ENCODE assay signal across 8 cellular contexts in genomic region chr12:108618079-108618952, GRCh38. TPM values are rescaled to one million over a fixed set of nuclear protein-coding genes. Genes with fewer than 3 reads are reported as not detected.
A peak's percentile ranks its signal among the peaks of the same experiment; 100 is the strongest.
DNase-seq lines count a peak whose midpoint lies in the region; ATAC-seq and TF ChIP-seq lines count a peak whose summit lies in the region.

No MANE protein-coding gene starts in this region.

- H3K4me3 Mint-ChIP-seq in activated CD8-positive, alpha-beta memory T cell treated with anti-CD3 and anti-CD28 coated beads, Interleukin-2, amount 10 ng/mL, durations not matched to agents 7 days and 5 days, result no peak overlapping the region
- H3K4me3 Mint-ChIP-seq in endodermal cell (no peak overlapping the region), mesothelial cell of epicardium (no peak overlapping the region)

- H3K9me3 Mint-ChIP-seq in activated CD8-positive, alpha-beta memory T cell treated with anti-CD3 and anti-CD28 coated beads, Interleukin-2, amount 10 ng/mL, durations not matched to agents 7 days and 5 days (ENCODE audit: low read depth), result peaks cover 4% of the 10 kb centered on the region
- H3K9me3 Mint-ChIP-seq in endodermal cell (peaks cover 9% of the 10 kb centered on the region), mesothelial cell of epicardium (peaks cover 5% of the 10 kb centered on the region)

- H3K4me1 ChIP-seq in endodermal cell (ENCODE audit: control insufficient read depth, insufficient read depth, low read length), result no peaks in the 10 kb centered on the region

- peak overlapping the region; percentile 73 for H3K27ac Mint-ChIP-seq in activated CD8-positive, alpha-beta memory T cell treated with anti-CD3 and anti-CD28 coated beads, Interleukin-2, amount 10 ng/mL, durations not matched to agents 7 days and 5 days
- peak overlapping the region; percentile 68 for H3K27ac Mint-ChIP-seq in endodermal cell
- no peak overlapping the region for H3K27ac Mint-ChIP-seq in mesothelial cell of epicardium

- H3K36me3 ChIP-seq in endodermal cell (ENCODE audit: control insufficient read depth, insufficient read depth, low read length), result no peaks in the 10 kb centered on the region

- peaks cover 51% of the 10 kb centered on the region for H3K36me3 Mint-ChIP-seq in activated CD8-positive, alpha-beta memory T cell treated with anti-CD3 and anti-CD28 coated beads, Interleukin-2, amount 10 ng/mL, durations not matched to agents 7 days and 5 days
- H3K36me3 Mint-ChIP-seq in endodermal cell (ENCODE audit: low read depth), result no peaks in the 10 kb centered on the region
- H3K36me3 Mint-ChIP-seq in mesothelial cell of epicardium, result no peaks in the 10 kb centered on the region

- 22 to 37% methylated on average over 7 to 16 of the region's 16 CpGs for WGBS in endodermal cell (ENCODE audit: insufficient coverage in 1 of 2, insufficient read length in 1 of 2), 2 experiments

- no peak overlapping the region for H3K9ac ChIP-seq in endodermal cell (ENCODE audit: extremely low read depth, low read length, poor library complexity, severe bottlenecking)

- no peak overlapping the region for H3K27ac ChIP-seq in endodermal cell (ENCODE audit: low read depth, low read length)

- no peak overlapping the region for H3K4me3 ChIP-seq in endodermal cell (ENCODE audit: low read length)

- peak; percentile 32 for ATAC-seq in GM18873 (IDR thresholded peaks at IDR 0.05; ENCODE audit: low FRiP score, unreplicated experiment)
- peak; percentile 65 for ATAC-seq in activated CD8-positive, alpha-beta memory T cell treated with anti-CD3 and anti-CD28 coated beads, Interleukin-2, amount 10 ng/mL, durations not matched to agents 7 days and 5 days

- TF ChIP-seq CTCF in endodermal cell (conservative IDR thresholded peaks at IDR 0.05) (peak; percentile 99), mesothelial cell of epicardium (IDR thresholded peaks at IDR 0.05; ENCODE audit: unreplicated experiment) (peak; percentile 100)

- no peaks in the 10 kb centered on the region for H3K27me3 Mint-ChIP-seq in activated CD8-positive, alpha-beta memory T cell treated with anti-CD3 and anti-CD28 coated beads, Interleukin-2, amount 10 ng/mL, durations not matched to agents 7 days and 5 days
- H3K27me3 Mint-ChIP-seq in endodermal cell (ENCODE audit: insufficient read depth) (peaks cover 2% of the 10 kb centered on the region), mesothelial cell of epicardium (ENCODE audit: low read depth) (no peaks in the 10 kb centered on the region)

- DNase-seq in AG08395 (ENCODE audit: low spot score), result peak; percentile 84
- peak in 61 of 76 experiments; percentile 6 to 72 (median 52) for DNase-seq in HUDEP-2 (lab: John Stamatoyannopoulos, UW; ENCODE audit: unreplicated experiment in 76 of 76)
- peak; percentile 56 for DNase-seq in NOMO-1 (lab: John Stamatoyannopoulos, UW; ENCODE audit: unreplicated experiment in 2 of 2)
- peak; percentile 83 for DNase-seq in activated CD8-positive, alpha-beta memory T cell treated with anti-CD3 and anti-CD28 coated beads, Interleukin-2, amount 10 ng/mL, durations not matched to agents 7 days and 5 days
- DNase-seq in endodermal cell, result peak; percentile 98
- peak; percentile 78 to 92 for DNase-seq in mesothelial cell of epicardium (ENCODE audit: low spot score in 2 of 2, unreplicated experiment in 2 of 2)
- DNase-seq in stimulated activated CD8-positive, alpha-beta memory T cell treated with anti-CD3 and anti-CD28 coated beads, Interleukin-4, amount 100 ng/mL, for 48 hours, result peak; percentile 88

- no peaks in the 10 kb centered on the region for H3K9me3 ChIP-seq in endodermal cell (ENCODE audit: control insufficient read depth, low read length)

- H3K27me3 ChIP-seq in endodermal cell (ENCODE audit: control insufficient read depth, insufficient read depth, low read length, poor library complexity, severe bottlenecking), result no peaks in the 10 kb centered on the region

- CTCF ChIA-PET in activated CD8-positive, alpha-beta memory T cell treated with anti-CD3 and anti-CD28 coated beads, Interleukin-2, amount 10 ng/mL, durations not matched to agents 7 days and 5 days (lab: Charles Lee), result interaction anchor here (0.5 to 11.2 kb wide), 49 partner anchors 9 to 1280 kb away, joined by 3 to 382 read pairs (median 4); partner anchors contain the start of genes ALKBH2, ISCU, SART3 and SELPLG

- peaks cover 51% of the 10 kb centered on the region for H3K4me1 Mint-ChIP-seq in activated CD8-positive, alpha-beta memory T cell treated with anti-CD3 and anti-CD28 coated beads, Interleukin-2, amount 10 ng/mL, durations not matched to agents 7 days and 5 days
- H3K4me1 Mint-ChIP-seq in endodermal cell (no peaks in the 10 kb centered on the region), mesothelial cell of epicardium (peaks cover 26% of the 10 kb centered on the region)

RNA-seq across cellular contexts. Expression of gene SELPLG, which starts 15.4 kb away (rescaled TPM):
- total RNA-seq in activated CD8-positive, alpha-beta memory T cell treated with anti-CD3 and anti-CD28 coated beads, Interleukin-2, amount 10 ng/mL, durations not matched to agents 7 days and 5 days, result 100 to 1,000 TPM; 148 to 184 TPM
- total RNA-seq in endodermal cell (under 1 TPM in 1 of 2 donors, not detected in 1; 0.13 TPM), mesothelial cell of epicardium (0.33 to 0.47 TPM in 2 of 3 replicates, not detected in the other)
- polyA plus RNA-seq in endodermal cell (2013, experiment 1 of 2), result 0.18 TPM
- polyA plus RNA-seq in endodermal cell (2013, experiment 2 of 2), result 0.46 TPM

RNA-seq across cellular contexts. Expression of gene TMEM119, which starts 20.4 kb away (rescaled TPM):
- total RNA-seq in activated CD8-positive, alpha-beta memory T cell treated with anti-CD3 and anti-CD28 coated beads, Interleukin-2, amount 10 ng/mL, durations not matched to agents 7 days and 5 days, result under 1 TPM; 0.16 to 0.20 TPM
- total RNA-seq in endodermal cell (under 1 TPM; 0.11 to 0.15 TPM), mesothelial cell of epicardium (37.6 to 43.2 TPM (median 41.2 TPM) in 3 replicates)
- polyA plus RNA-seq in endodermal cell (2013, experiment 1 of 2), result 4.3 TPM
- polyA plus RNA-seq in endodermal cell (2013, experiment 2 of 2), result 4.3 TPM

RNA-seq across cellular contexts. Expression of gene ISCU, which starts 55.9 kb away (rescaled TPM):
- 10 to 100 TPM; 64.2 to 86.9 TPM for total RNA-seq in activated CD8-positive, alpha-beta memory T cell treated with anti-CD3 and anti-CD28 coated beads, Interleukin-2, amount 10 ng/mL, durations not matched to agents 7 days and 5 days
- total RNA-seq in endodermal cell (10 to 100 TPM; 63.1 to 66.0 TPM), mesothelial cell of epicardium (64.9 to 66.0 TPM (median 65.8 TPM) in 3 replicates)
- polyA plus RNA-seq in endodermal cell (2013, experiment 1 of 2), result 92.4 TPM
- polyA plus RNA-seq in endodermal cell (2013, experiment 2 of 2), result 96.3 TPM

RNA-seq across cellular contexts. Expression of gene SART3, which starts 57.3 kb away (rescaled TPM):
- total RNA-seq in activated CD8-positive, alpha-beta memory T cell treated with anti-CD3 and anti-CD28 coated beads, Interleukin-2, amount 10 ng/mL, durations not matched to agents 7 days and 5 days, result 10 to 100 TPM; 81.2 to 99.7 TPM
- total RNA-seq in endodermal cell (10 to 100 TPM; 83.5 to 86.2 TPM), mesothelial cell of epicardium (77.7 to 82.5 TPM (median 77.7 TPM) in 3 replicates)
- polyA plus RNA-seq in endodermal cell (2013, experiment 1 of 2), result 57.5 TPM
- polyA plus RNA-seq in endodermal cell (2013, experiment 2 of 2), result 50.7 TPM

Comparison
In these comparisons a context has a peak if more than half of its experiments do, and no peak if none do; other contexts are left out.
1. RNA of gene SELPLG, which starts 15.4 kb away (total RNA-seq): 148 to 184 TPM in activated CD8-positive, alpha-beta memory T cell treated with anti-CD3 and anti-CD28 coated beads, Interleukin-2, amount 10 ng/mL, durations not matched to agents 7 days and 5 days; 0.13 TPM in endodermal cell and 0.33 to 0.47 TPM in mesothelial cell of epicardium; every median in the first group is over 100 times any median in the second.
2. RNA of gene TMEM119, which starts 20.4 kb away (total RNA-seq): 37.6 to 43.2 TPM in mesothelial cell of epicardium; 0.16 to 0.20 TPM in activated CD8-positive, alpha-beta memory T cell treated with anti-CD3 and anti-CD28 coated beads, Interleukin-2, amount 10 ng/mL, durations not matched to agents 7 days and 5 days and 0.11 to 0.15 TPM in endodermal cell; every median in the first group is over 10 times any median in the second.
3. Peak in every context shown above with its lines, with median percentiles within 50 percentile points of each other: DNase-seq.